Comparison of ENCODE assay signal across 8 cellular contexts in the genomic region with DNA sequence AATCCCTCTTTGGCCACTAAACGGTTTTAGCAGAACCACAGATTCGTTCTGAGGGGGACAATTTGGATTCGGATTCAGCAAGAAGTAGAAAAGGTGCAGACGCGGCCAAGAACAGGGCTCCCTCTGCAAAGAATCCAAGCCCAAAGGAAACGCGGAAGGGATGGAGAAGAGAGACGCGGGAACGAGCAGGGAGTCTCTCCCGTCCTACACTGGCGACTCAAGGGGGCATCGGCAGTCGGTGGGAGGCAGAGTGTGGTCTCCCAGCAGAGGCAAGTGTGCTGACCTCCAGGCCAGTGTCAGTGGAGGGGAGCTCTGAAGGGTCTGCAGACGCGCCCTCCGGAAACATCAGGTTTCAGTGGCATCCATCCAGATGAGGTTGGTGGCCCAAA. TPM values are rescaled to one million over a fixed set of nuclear protein-coding genes. Genes with fewer than 3 reads are reported as not detected.
A peak's percentile ranks its signal among the peaks of the same experiment; 100 is the strongest.
DNase-seq lines count a peak whose midpoint lies in the region; ATAC-seq lines count a peak whose summit lies in the region.

No MANE protein-coding gene starts in this region.

- no peaks in the 10 kb centered on the region for H3K36me3 ChIP-seq in iPS DF 6.9 (ENCODE audit: control insufficient read depth, insufficient read depth, low read length)

- ATAC-seq in T-helper 17 cell: no peak

- H3K27me3 ChIP-seq in iPS DF 6.9 (ENCODE audit: control insufficient read depth, insufficient read depth, low read length): peaks cover 35% of the 10 kb centered on the region

- H3K4me1 ChIP-seq in iPS DF 6.9 (ENCODE audit: control insufficient read depth, insufficient read depth, low read length): 0 out of 2 replicates have a peak, but pooled peaks cover 1% of the 10 kb centered on the region

- H3K4me3 ChIP-seq in iPS DF 6.9 (ENCODE audit: low read length): peak overlapping the region; percentile 30; the same call in 1 of the 2 replicates
- H3K4me3 ChIP-seq in skin epidermis: peak overlapping the region in 5 of 7 experiments; percentile 20 to 36 (median 23)

- peaks cover 7% of the 10 kb centered on the region for H3K36me3 Mint-ChIP-seq in T-helper 17 cell (ENCODE audit: low read depth)

- H3K4me1 Mint-ChIP-seq in T-helper 17 cell: peaks cover 36% of the 10 kb centered on the region

- WGBS in iPS DF 6.9 (ENCODE audit: insufficient coverage, insufficient read length): no CpG with 5 or more reads among the region's 17 CpGs

- H3K27ac ChIP-seq in iPS DF 6.9 (ENCODE audit: low read length) (no peak overlapping the region), skin epidermis (no peak overlapping the region)

- DNase-seq in NCI-H748 (lab: John Stamatoyannopoulos, UW; ENCODE audit: unreplicated experiment) (peak; percentile 36), NCI-H748 treated with DMSO at 0.1 percent for 48 hours (lab: John Stamatoyannopoulos, UW) (no peak), T-helper 17 cell (no peak), iPS DF 6.9 (ENCODE audit: low read depth, low spot score) (no peak), H4 (ENCODE audit: low spot score) (no peak), SKM-1 (lab: John Stamatoyannopoulos, UW; ENCODE audit: unreplicated experiment) (no peak), kidney glomerular epithelial cell (lab: John Stamatoyannopoulos, UW) (no peak)

- H3K27ac Mint-ChIP-seq in T-helper 17 cell: peak overlapping the region; percentile 32

- H3K27me3 Mint-ChIP-seq in T-helper 17 cell: peaks cover 80% of the 10 kb centered on the region

- peak overlapping the region; percentile 90 for H3K4me3 Mint-ChIP-seq in T-helper 17 cell

- H3K9me3 ChIP-seq in T-helper 17 cell (ENCODE audit: control insufficient read depth, low read length, poor library complexity, severe bottlenecking) (no peaks in the 10 kb centered on the region), iPS DF 6.9 (ENCODE audit: control insufficient read depth, insufficient read depth, low read length) (no peaks in the 10 kb centered on the region)

RNA-seq across cellular contexts. Expression of gene TMEM163, which starts 1.1 kb away (rescaled TPM):
- total RNA-seq in T-helper 17 cell: 1 to 10 TPM in 1 of 2 donors, under 1 TPM in 1; 0.57 to 1.3 TPM
- not detected in 2 replicates for total RNA-seq in H4 (2014; rRNA removed; shearing (Covaris generic))
